ENCODE assay signal across 2 cellular contexts in the genomic region with DNA sequence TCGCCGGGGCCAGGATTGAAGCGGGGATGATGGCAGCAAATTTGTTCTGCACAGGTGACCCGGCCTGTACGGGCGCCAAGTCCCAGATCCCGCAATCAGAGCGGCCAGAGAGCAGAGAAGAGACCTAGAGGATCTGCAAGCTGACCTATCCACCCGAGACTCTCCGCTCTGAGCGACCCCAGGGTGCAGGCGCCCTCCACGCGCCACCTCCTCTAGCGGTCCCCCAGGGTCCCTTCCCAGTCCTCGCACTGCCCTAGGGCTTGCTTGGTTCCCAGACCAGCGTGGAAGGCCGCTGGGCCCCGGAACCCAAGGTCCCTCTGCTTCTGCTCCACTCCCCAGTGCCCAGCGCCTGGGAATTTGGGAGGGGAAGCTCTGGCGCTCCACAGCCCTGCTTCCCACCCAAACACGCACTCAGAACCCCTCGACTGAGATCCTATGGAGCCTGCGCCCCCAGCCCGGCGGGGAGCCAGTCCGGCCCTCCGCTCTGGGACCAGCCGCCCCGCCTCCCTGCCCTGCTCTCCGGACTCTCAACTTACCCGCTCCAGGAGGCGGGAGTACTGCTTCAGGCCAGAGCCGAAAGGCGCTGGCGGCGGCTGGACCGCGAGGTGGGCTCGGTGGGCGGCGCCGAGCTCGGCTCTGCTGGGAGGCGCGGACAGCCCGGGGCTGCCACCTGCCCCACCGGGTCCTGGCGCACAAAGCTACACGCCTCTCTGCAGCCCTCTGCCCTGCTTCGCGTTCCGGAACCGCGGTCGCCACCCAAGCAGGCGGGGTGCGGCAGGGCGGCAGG.
TF ChIP-seq lines count a peak whose summit lies in the region.

No MANE protein-coding gene starts in this region.

TF ChIP-seq in WTC11, 78 proteins besides CTCF, POLR2A, EP300 and RAD21 (continued from another document):
- TF ChIP-seq ZNF423 (CRISPR knock-in tag; IDR thresholded peaks at IDR 0.05) (peak; percentile 20), HMGXB4 (CRISPR knock-in tag; IDR thresholded peaks at IDR 0.05) (no peak), TEAD1 (CRISPR knock-in tag; IDR thresholded peaks at IDR 0.05) (peak; percentile 42; the same call in 1 of the 2 replicates), ZNF232 (CRISPR knock-in tag; IDR thresholded peaks at IDR 0.05) (no peak), GABPB1 (CRISPR knock-in tag; IDR thresholded peaks at IDR 0.05) (peak; percentile 39; the same call in 1 of the 2 replicates)
- TF ChIP-seq, protein P1, sequence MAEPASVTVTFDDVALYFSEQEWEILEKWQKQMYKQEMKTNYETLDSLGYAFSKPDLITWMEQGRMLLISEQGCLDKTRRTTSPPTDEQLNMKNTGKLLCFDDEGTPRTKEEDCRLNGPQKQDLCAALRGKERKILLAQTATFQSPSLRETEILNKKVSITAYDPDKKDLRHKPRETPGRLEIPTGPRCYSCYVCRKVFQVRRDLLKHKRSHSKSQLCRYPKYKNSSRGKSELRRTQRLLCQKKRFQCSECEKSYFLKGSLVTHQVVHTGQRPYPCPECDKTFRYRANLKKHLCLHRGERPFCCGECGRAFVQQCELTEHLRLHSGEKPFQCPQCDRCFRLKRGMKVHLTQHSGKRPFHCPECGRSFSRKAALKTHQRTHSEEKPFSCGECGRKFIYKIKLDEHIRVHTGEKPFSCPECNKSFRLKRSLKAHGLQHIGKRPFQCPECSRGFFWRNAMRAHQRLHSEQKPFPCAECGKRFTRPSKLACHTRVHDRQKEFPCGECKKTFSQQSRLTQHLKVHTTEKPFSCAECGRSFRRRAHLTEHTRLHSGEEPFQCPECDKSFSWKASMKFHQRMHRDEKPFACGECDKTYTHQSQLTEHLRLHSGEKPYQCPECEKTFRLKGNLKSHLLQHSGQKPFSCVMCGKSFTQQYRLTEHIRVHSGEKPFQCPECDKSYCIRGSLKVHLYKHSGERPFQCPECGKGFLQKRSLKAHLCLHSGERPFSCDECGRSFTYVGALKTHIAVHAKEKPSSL (CRISPR knock-in tag; conservative IDR thresholded peaks at IDR 0.05), result no peak
- TF ChIP-seq, protein P2, sequence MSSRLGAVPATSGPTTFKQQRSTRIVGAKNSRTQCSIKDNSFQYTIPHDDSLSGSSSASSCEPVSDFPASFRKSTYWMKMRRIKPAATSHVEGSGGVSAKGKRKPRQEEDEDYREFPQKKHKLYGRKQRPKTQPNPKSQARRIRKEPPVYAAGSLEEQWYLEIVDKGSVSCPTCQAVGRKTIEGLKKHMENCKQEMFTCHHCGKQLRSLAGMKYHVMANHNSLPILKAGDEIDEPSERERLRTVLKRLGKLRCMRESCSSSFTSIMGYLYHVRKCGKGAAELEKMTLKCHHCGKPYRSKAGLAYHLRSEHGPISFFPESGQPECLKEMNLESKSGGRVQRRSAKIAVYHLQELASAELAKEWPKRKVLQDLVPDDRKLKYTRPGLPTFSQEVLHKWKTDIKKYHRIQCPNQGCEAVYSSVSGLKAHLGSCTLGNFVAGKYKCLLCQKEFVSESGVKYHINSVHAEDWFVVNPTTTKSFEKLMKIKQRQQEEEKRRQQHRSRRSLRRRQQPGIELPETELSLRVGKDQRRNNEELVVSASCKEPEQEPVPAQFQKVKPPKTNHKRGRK (CRISPR knock-in tag; IDR thresholded peaks at IDR 0.05; ENCODE audit: borderline replicate concordance), result no peak

TF ChIP-seq in HepG2, 621 proteins besides CTCF, POLR2A, EP300 and RAD21 (continues in another document):
- peak; percentile 50; the same call in 1 of the 2 replicates for TF ChIP-seq EEA1 (CRISPR knock-in tag; IDR thresholded peaks at IDR 0.05; ENCODE audit: borderline replicate concordance)
- TF ChIP-seq, protein P3, sequence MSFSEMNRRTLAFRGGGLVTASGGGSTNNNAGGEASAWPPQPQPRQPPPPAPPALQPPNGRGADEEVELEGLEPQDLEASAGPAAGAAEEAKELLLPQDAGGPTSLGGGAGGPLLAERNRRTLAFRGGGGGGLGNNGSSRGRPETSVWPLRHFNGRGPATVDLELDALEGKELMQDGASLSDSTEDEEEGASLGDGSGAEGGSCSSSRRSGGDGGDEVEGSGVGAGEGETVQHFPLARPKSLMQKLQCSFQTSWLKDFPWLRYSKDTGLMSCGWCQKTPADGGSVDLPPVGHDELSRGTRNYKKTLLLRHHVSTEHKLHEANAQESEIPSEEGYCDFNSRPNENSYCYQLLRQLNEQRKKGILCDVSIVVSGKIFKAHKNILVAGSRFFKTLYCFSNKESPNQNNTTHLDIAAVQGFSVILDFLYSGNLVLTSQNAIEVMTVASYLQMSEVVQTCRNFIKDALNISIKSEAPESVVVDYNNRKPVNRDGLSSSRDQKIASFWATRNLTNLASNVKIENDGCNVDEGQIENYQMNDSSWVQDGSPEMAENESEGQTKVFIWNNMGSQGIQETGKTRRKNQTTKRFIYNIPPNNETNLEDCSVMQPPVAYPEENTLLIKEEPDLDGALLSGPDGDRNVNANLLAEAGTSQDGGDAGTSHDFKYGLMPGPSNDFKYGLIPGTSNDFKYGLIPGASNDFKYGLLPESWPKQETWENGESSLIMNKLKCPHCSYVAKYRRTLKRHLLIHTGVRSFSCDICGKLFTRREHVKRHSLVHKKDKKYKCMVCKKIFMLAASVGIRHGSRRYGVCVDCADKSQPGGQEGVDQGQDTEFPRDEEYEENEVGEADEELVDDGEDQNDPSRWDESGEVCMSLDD (CRISPR knock-in tag; IDR thresholded peaks at IDR 0.05; ENCODE audit: borderline replicate concordance), result 0 out of 2 replicates have a peak, but pooled peaks have one; percentile 40
- no peak for TF ChIP-seq KLF9 (CRISPR knock-in tag; IDR thresholded peaks at IDR 0.05; ENCODE audit: low read depth)
- TF ChIP-seq ARID5B (CRISPR knock-in tag; IDR thresholded peaks at IDR 0.05), result peak; percentile 12; the same call in 1 of the 2 replicates
- TF ChIP-seq, protein P4, sequence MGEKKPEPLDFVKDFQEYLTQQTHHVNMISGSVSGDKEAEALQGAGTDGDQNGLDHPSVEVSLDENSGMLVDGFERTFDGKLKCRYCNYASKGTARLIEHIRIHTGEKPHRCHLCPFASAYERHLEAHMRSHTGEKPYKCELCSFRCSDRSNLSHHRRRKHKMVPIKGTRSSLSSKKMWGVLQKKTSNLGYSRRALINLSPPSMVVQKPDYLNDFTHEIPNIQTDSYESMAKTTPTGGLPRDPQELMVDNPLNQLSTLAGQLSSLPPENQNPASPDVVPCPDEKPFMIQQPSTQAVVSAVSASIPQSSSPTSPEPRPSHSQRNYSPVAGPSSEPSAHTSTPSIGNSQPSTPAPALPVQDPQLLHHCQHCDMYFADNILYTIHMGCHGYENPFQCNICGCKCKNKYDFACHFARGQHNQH (CRISPR knock-in tag; IDR thresholded peaks at IDR 0.05), result no peak
- no peak for TF ChIP-seq EED (CRISPR knock-in tag; IDR thresholded peaks at IDR 0.05)
- TF ChIP-seq IRF9 (CRISPR knock-in tag; IDR thresholded peaks at IDR 0.05; ENCODE audit: borderline replicate concordance), result 0 out of 2 replicates have a peak, but pooled peaks have one; percentile 31
- no peak for TF ChIP-seq AHR (CRISPR knock-in tag; IDR thresholded peaks at IDR 0.05)
- no peak for TF ChIP-seq ZNF616 (CRISPR knock-in tag; IDR thresholded peaks at IDR 0.05; ENCODE audit: low read depth)
- peak; percentile 78; the same call in 1 of the 2 replicates for TF ChIP-seq MTF2 (CRISPR knock-in tag; IDR thresholded peaks at IDR 0.05; ENCODE audit: borderline replicate concordance)
- no peak for TF ChIP-seq CERS6 (CRISPR knock-in tag; IDR thresholded peaks at IDR 0.05)
- TF ChIP-seq, protein P5, sequence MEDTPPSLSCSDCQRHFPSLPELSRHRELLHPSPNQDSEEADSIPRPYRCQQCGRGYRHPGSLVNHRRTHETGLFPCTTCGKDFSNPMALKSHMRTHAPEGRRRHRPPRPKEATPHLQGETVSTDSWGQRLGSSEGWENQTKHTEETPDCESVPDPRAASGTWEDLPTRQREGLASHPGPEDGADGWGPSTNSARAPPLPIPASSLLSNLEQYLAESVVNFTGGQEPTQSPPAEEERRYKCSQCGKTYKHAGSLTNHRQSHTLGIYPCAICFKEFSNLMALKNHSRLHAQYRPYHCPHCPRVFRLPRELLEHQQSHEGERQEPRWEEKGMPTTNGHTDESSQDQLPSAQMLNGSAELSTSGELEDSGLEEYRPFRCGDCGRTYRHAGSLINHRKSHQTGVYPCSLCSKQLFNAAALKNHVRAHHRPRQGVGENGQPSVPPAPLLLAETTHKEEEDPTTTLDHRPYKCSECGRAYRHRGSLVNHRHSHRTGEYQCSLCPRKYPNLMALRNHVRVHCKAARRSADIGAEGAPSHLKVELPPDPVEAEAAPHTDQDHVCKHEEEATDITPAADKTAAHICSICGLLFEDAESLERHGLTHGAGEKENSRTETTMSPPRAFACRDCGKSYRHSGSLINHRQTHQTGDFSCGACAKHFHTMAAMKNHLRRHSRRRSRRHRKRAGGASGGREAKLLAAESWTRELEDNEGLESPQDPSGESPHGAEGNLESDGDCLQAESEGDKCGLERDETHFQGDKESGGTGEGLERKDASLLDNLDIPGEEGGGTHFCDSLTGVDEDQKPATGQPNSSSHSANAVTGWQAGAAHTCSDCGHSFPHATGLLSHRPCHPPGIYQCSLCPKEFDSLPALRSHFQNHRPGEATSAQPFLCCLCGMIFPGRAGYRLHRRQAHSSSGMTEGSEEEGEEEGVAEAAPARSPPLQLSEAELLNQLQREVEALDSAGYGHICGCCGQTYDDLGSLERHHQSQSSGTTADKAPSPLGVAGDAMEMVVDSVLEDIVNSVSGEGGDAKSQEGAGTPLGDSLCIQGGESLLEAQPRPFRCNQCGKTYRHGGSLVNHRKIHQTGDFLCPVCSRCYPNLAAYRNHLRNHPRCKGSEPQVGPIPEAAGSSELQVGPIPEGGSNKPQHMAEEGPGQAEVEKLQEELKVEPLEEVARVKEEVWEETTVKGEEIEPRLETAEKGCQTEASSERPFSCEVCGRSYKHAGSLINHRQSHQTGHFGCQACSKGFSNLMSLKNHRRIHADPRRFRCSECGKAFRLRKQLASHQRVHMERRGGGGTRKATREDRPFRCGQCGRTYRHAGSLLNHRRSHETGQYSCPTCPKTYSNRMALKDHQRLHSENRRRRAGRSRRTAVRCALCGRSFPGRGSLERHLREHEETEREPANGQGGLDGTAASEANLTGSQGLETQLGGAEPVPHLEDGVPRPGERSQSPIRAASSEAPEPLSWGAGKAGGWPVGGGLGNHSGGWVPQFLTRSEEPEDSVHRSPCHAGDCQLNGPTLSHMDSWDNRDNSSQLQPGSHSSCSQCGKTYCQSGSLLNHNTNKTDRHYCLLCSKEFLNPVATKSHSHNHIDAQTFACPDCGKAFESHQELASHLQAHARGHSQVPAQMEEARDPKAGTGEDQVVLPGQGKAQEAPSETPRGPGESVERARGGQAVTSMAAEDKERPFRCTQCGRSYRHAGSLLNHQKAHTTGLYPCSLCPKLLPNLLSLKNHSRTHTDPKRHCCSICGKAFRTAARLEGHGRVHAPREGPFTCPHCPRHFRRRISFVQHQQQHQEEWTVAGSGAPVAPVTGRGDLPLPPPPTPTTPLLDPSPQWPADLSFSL (CRISPR knock-in tag; IDR thresholded peaks at IDR 0.05), result peak; percentile 60; the same call in 1 of the 2 replicates
- no peak for TF ChIP-seq ZNF557 (CRISPR knock-in tag; IDR thresholded peaks at IDR 0.05)
- peak; percentile 63; the same call in 1 of the 2 replicates for TF ChIP-seq RNF2 (conservative IDR thresholded peaks at IDR 0.05; ENCODE audit: low read depth)
- TF ChIP-seq ZNF34 (CRISPR knock-in tag; IDR thresholded peaks at IDR 0.05; ENCODE audit: borderline replicate concordance), result no peak
